In the genomic region with DNA sequence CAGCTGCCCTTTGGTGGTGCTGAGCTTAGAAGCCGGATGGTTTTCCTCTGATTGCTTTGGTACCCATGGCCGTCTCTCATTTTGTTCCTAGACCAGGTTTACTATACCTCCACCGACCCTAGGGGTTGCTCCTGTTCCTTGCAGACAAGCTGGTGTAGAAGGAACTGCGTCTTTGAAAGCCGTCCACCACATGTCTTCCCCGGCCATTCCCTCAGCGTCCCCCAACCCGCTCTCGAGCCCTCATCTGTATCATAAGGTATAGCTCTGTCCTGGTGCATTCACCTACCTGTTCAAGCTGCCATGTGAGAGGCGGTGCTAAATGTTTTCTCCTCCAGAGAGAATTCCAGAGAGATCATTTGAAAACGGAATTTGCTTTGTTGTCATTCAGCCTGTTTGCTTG, we compare ENCODE assay signal across 26 cellular contexts.
"Had no signal": no experiment of that assay in that cellular context is flagged by ENCODE, and none has a peak within 500 bp of the region (broad histone marks: within the 10 kb centered on the region; RNA-seq: fewer than 3 reads in every experiment).

No MANE protein-coding gene starts in this region.

- H3K27ac Mint-ChIP-seq: mesothelial cell of epicardium; natural killer cell; stimulated activated naive CD8-positive, alpha-beta T cell treated with anti-CD3 and anti-CD28 coated beads, Interleukin-15, Interleukin-2, amounts not matched to agents 100 ng/mL and 50 ng/mL, for 24 hours; type B pancreatic cell had no signal

- H3K4me1 Mint-ChIP-seq: mesothelial cell of epicardium, nephron progenitor cell had no signal

- H3K27ac ChIP-seq: left lung, lower lobe of right lung, ovary, prostate gland, tibial nerve, vagina had no signal

- DNase-seq: hippocampal formation; immature natural killer cell; kidney; left colon; left lung; lower lobe of right lung; mammary epithelial cell; mesenchymal stem cell; naive B cell; natural killer cell; nephron progenitor cell; retina; stimulated activated CD4-positive, alpha-beta T cell treated with anti-CD3 and anti-CD28 coated beads, Interleukin-12 subunit alpha, Interleukin-12 subunit beta, amount 100 ng/mL, for 4 hours; stimulated activated CD4-positive, alpha-beta T cell treated with anti-CD3 and anti-CD28 coated beads, Interleukin-15, amount 100 ng/mL, for 24 hours; stimulated activated CD4-positive, alpha-beta T cell treated with anti-CD3 and anti-CD28 coated beads, Interleukin-2, amount 100 ng/mL, for 24 hours; stimulated activated CD4-positive, alpha-beta T cell treated with anti-CD3 and anti-CD28 coated beads, Interleukin-4, amount 100 ng/mL, for 1 hour; stimulated activated naive CD4-positive, alpha-beta T cell had no signal

- H3K4me3 ChIP-seq: left lung, lower lobe of right lung, ovary, prostate gland, smooth muscle cell, tibial nerve, vagina had no signal

- H3K27me3 Mint-ChIP-seq: naive B cell; stimulated activated naive CD8-positive, alpha-beta T cell treated with anti-CD3 and anti-CD28 coated beads, Interleukin-15, Interleukin-2, amounts not matched to agents 100 ng/mL and 50 ng/mL, for 24 hours; type B pancreatic cell had no signal

- ATAC-seq: left colon, left lung, lower lobe of right lung, natural killer cell, right cardiac atrium had no signal

- H3K9me3 ChIP-seq: left lung, lower lobe of right lung, ovary, prostate gland, tibial nerve, vagina had no signal

- H3K36me3 ChIP-seq: ovary had no signal

- H3K4me1 ChIP-seq: left lung, lower lobe of right lung, prostate gland, tibial nerve, vagina had no signal

- H3K4me3 Mint-ChIP-seq: immature natural killer cell; mesothelial cell of epicardium; naive B cell; natural killer cell; nephron progenitor cell; stimulated activated naive CD8-positive, alpha-beta T cell treated with anti-CD3 and anti-CD28 coated beads, Interleukin-15, Interleukin-2, amounts not matched to agents 100 ng/mL and 50 ng/mL, for 24 hours; type B pancreatic cell had no signal

- H3K27me3 ChIP-seq: left lung, ovary, tibial nerve, vagina had no signal

- H3K9me3 Mint-ChIP-seq: immature natural killer cell; mesothelial cell of epicardium; naive B cell; natural killer cell; nephron progenitor cell; stimulated activated naive CD8-positive, alpha-beta T cell treated with anti-CD3 and anti-CD28 coated beads, Interleukin-15, Interleukin-2, amounts not matched to agents 100 ng/mL and 50 ng/mL, for 24 hours; type B pancreatic cell had no signal
